8 cellular contexts compared by ENCODE assay signal in genomic region chr6:27836080-27836782, GRCh38.
DNase-seq lines count a peak whose midpoint lies in the region; ATAC-seq and TF ChIP-seq lines count a peak whose summit lies in the region.

No MANE protein-coding gene starts in this region.

- CTCF ChIA-PET in Calu3 (lab: Charles Lee), result interaction anchor here (0.6 to 4.3 kb wide), 9 partner anchors 27 to 59 kb away, joined by 3 to 33 read pairs (median 7); a partner anchor contains a TSS
- CTCF ChIA-PET in activated CD4-positive, alpha-beta T cell treated with anti-CD3 and anti-CD28 coated beads for 36 hours (lab: Charles Lee), result interaction anchor here (0.9 to 5.7 kb wide), 12 partner anchors 12 to 676 kb away, joined by 3 to 24 read pairs (median 4); a partner anchor contains a TSS

- no peak overlapping the region for H3K27ac Mint-ChIP-seq in Calu3 (ENCODE audit: unreplicated experiment)
- no peak overlapping the region for H3K27ac Mint-ChIP-seq in activated CD4-positive, alpha-beta T cell treated with anti-CD3 and anti-CD28 coated beads for 36 hours

- peaks cover 19% of the 10 kb centered on the region for H3K36me3 Mint-ChIP-seq in Calu3 (ENCODE audit: insufficient read depth, unreplicated experiment)
- no peaks in the 10 kb centered on the region for H3K36me3 Mint-ChIP-seq in activated CD4-positive, alpha-beta T cell treated with anti-CD3 and anti-CD28 coated beads for 36 hours (ENCODE audit: low read depth)

- H3K4me3 Mint-ChIP-seq in Calu3 (ENCODE audit: low read depth, unreplicated experiment), result no peak overlapping the region
- no peak overlapping the region for H3K4me3 Mint-ChIP-seq in activated CD4-positive, alpha-beta T cell treated with anti-CD3 and anti-CD28 coated beads for 36 hours

- no peaks in the 10 kb centered on the region for H3K27me3 Mint-ChIP-seq in Calu3 (ENCODE audit: unreplicated experiment)
- peaks cover 7% of the 10 kb centered on the region for H3K27me3 Mint-ChIP-seq in activated CD4-positive, alpha-beta T cell treated with anti-CD3 and anti-CD28 coated beads for 36 hours

- H3K9me3 ChIP-seq in SJSA1 (replicated peaks) (no peaks in the 10 kb centered on the region), iPS-18a (ENCODE audit: control insufficient read depth, low read depth, low read length) (no peaks in the 10 kb centered on the region)

- peaks cover 17% of the 10 kb centered on the region for H3K4me1 Mint-ChIP-seq in Calu3 (ENCODE audit: low read depth, unreplicated experiment)
- peaks cover 25% of the 10 kb centered on the region for H3K4me1 Mint-ChIP-seq in activated CD4-positive, alpha-beta T cell treated with anti-CD3 and anti-CD28 coated beads for 36 hours

- no peak for TF ChIP-seq CTCF in Calu3 (IDR thresholded peaks at IDR 0.05; ENCODE audit: unreplicated experiment)

- no TSS peak for BruUV-seq in Calu3 (replicated peaks; lab: Mats Ljungman, UMichigan)

- H3K27ac ChIP-seq in SJSA1 (peak overlapping the region; percentile 96), iPS-18a (ENCODE audit: low read length) (peak overlapping the region; percentile 100), temporal lobe (ENCODE audit: low read depth, low read length) (peak overlapping the region; percentile 57)

- H3K4me3 ChIP-seq in SJSA1 (peak overlapping the region; percentile 53), iPS-18a (ENCODE audit: low read length) (peak overlapping the region; percentile 93)

- H3K4me1 ChIP-seq in SJSA1 (replicated peaks) (peaks cover 15% of the 10 kb centered on the region), iPS-18a (ENCODE audit: control insufficient read depth, low read depth, low read length) (peaks cover 29% of the 10 kb centered on the region)

- H3K9ac ChIP-seq in iPS-18a (ENCODE audit: low read length), result peak overlapping the region; percentile 100

- POLR2A ChIA-PET in activated CD4-positive, alpha-beta T cell treated with anti-CD3 and anti-CD28 coated beads for 36 hours (lab: Charles Lee), result interaction anchor here (0.6 to 6.6 kb wide), 17 partner anchors 12 to 697 kb away, joined by 3 to 349 read pairs (median 7); a partner anchor contains a TSS

- intact Hi-C loops in Calu3 (cut with micrococcal nuclease; ENCODE audit: unreplicated experiment), result loop anchor here (10.0 kb wide), 1 partner anchor 519 kb away; no protein-coding TSS in a partner anchor
- intact Hi-C loops in activated CD4-positive, alpha-beta T cell treated with anti-CD3 and anti-CD28 coated beads for 36 hours (cut with DNase I, micrococcal nuclease), result loop anchor here (2.0 to 10.0 kb wide), 6 partner anchors 21 to 1811 kb away; partner anchors contain the start of gene ZNF165 (in 1 of the 2)

- no peak for ATAC-seq in activated CD4-positive, alpha-beta T cell treated with anti-CD3 and anti-CD28 coated beads for 36 hours

- H3K36me3 ChIP-seq in SJSA1, result peaks cover 9% of the 10 kb centered on the region; the same call in 1 of the 2 replicates
- no peaks in the 10 kb centered on the region for H3K36me3 ChIP-seq in iPS-18a (ENCODE audit: control insufficient read depth, low read depth, low read length)

- no peaks in the 10 kb centered on the region for H3K27me3 ChIP-seq in SJSA1 (replicated peaks)
- H3K27me3 ChIP-seq in iPS-18a (ENCODE audit: control insufficient read depth, insufficient read depth, low read length), result no peaks in the 10 kb centered on the region

- DNase-seq in NCI-H2107 treated with DMSO at 0.1 percent for 48 hours (lab: John Stamatoyannopoulos, UW; ENCODE audit: unreplicated experiment) (peak; percentile 43), NCI-H2107 (lab: John Stamatoyannopoulos, UW) (no peak), SJSA1 (ENCODE audit: low read depth in 1 of 2, low spot score in 2 of 2) (no peak), Calu3 (no peak)
- DNase-seq in stimulated activated CD4-positive, alpha-beta T cell treated with anti-CD3 and anti-CD28 coated beads, Interleukin-4, amount 100 ng/mL, for 1 hour, result no peak
- no peak for DNase-seq in activated CD4-positive, alpha-beta T cell treated with anti-CD3 and anti-CD28 coated beads for 36 hours

- no peaks in the 10 kb centered on the region for H3K9me3 Mint-ChIP-seq in Calu3 (ENCODE audit: low read depth, unreplicated experiment)
- H3K9me3 Mint-ChIP-seq in activated CD4-positive, alpha-beta T cell treated with anti-CD3 and anti-CD28 coated beads for 36 hours (ENCODE audit: low read depth), result no peaks in the 10 kb centered on the region
